38 cellular contexts compared by ENCODE assay signal in genomic region chr9:118940477-118940876, GRCh38.
"Had no signal": no experiment of that assay in that cellular context is flagged by ENCODE, and none has a peak within 500 bp of the region (broad histone marks: within the 10 kb centered on the region; RNA-seq: fewer than 3 reads in every experiment).

No MANE protein-coding gene starts in this region.

- H3K4me2 ChIP-seq: KMS-11, PC-9 had no signal

- H3K9ac ChIP-seq: KMS-11 had no signal

- H3K27ac ChIP-seq: KMS-11, PC-9, RWPE1, VCaP had no signal

- DNase-seq: activated CD4-positive, alpha-beta memory T cell treated with anti-CD3 and anti-CD28 coated beads, Interleukin-2, amount 10 ng/mL, durations not matched to agents 7 days and 5 days; activated CD4-positive, alpha-beta T cell treated with anti-CD3 and anti-CD28 coated beads for 1 hour; activated CD4-positive, alpha-beta T cell treated with anti-CD3 and anti-CD28 coated beads for 48 hours; activated CD4-positive, CD25-positive, alpha-beta regulatory T cell; activated CD8-positive, alpha-beta memory T cell treated with anti-CD3 and anti-CD28 coated beads for 24 hours; activated CD8-positive, alpha-beta memory T cell treated with anti-CD3 and anti-CD28 coated beads, Interleukin-2, amount 10 ng/mL, durations not matched to agents 7 days and 5 days; activated CD8-positive, alpha-beta memory T cell treated with anti-CD3 and anti-CD28 coated beads, Interleukin-2, amount 50 U/mL, for 48 hours; activated effector memory CD4-positive, alpha-beta T cell treated with Interleukin-2 at 50 U/mL for 16 hours; activated naive CD4-positive, alpha-beta T cell treated with anti-CD3 and anti-CD28 coated beads, Interleukin-2, amount 10 ng/mL, durations not matched to agents 7 days and 5 days; activated naive CD8-positive, alpha-beta T cell treated with anti-CD3 and anti-CD28 coated beads, Interleukin-2, amount 50 U/mL, for 24 hours; activated T-cell treated with anti-CD3 and anti-CD28 coated beads, Interleukin-2, amount 50 U/mL, for 48 hours; anterior cingulate cortex; caudate nucleus; cerebellar nuclear complex; MM.1S; MV-4-11; NCI-H1092; NCI-H1436 treated with DMSO at 0.1 percent for 48 hours; NCI-H1694 treated with DMSO at 0.1 percent for 48 hours; NCI-H2029; NCI-H2107; NCI-H2171; NCI-H2227 treated with DMSO at 0.1 percent for 48 hours; NCI-H446; NCI-H510A treated with DMSO at 0.1 percent for 48 hours; NCI-H526 treated with DMSO at 0.1 percent for 48 hours; NK-92 treated with Interleukin-12 subunit alpha and Interleukin-12 subunit beta, amount 100 ng/mL, for 24 hours; PC-9; SIG-M5; SW 1271; T-helper 1 cell; T-helper 2 cell; T-helper 9 cell had no signal

- H3K4me3 ChIP-seq: PC-9 had no signal

- FAIRE-seq: bronchial epithelial cell, RCC 7860 had no signal
